ENCODE assay signal across 8 cellular contexts in the genomic region with DNA sequence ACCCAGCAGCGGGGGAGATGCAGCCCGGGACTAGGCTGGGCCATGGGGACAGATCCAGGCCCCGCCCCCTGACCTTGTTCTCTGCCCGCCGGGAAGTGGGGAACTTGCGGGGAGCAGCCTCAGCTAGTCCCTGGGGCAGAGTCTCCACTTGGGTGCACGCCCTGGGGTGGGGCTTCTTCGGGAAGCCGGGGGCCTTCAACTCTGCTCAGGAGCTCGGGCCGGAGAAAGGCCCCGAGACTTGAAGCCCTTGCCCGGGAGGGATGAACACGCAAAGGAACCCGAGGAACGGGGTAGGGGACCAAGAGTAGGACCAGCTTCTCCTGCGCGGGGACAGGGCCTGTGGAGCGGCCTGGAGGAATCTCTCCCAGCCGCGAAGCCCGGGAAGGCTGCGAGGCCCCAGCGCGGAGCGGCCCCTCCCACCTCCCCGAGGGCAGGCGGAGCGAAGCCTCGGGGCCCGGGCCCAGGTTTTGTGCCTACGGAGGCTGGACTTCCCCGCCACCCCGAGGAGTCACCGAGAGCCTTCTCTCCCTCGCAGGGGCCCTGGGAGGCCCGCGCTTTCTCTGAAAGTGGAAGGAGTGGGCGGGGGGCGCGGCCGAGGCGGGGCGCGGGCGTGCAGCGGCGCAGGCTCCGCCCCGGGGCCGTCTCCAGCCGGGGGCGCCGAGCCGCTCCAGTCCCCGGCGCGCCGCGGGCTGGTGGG. TPM values are rescaled to one million over a fixed set of nuclear protein-coding genes. Genes with fewer than 3 reads are reported as not detected.
A peak's percentile ranks its signal among the peaks of the same experiment; 100 is the strongest.
DNase-seq lines count a peak whose midpoint lies in the region; ATAC-seq and TF ChIP-seq lines count a peak whose summit lies in the region.

A gene (plus strand): TSS at position 670 of the 697 bp plus-strand sequence. CDS start 54 bp downstream, outside the sequence.

- H3K27ac ChIP-seq in ACC112 (ENCODE audit: low read depth, low read length) (peak within 1 kb of the TSS; percentile 63), dorsolateral prefrontal cortex (peak within 1 kb of the TSS in 47 of 59 donors; percentile 5 to 82 (median 60))

- H3K79me2 ChIP-seq in ACC112 (ENCODE audit: control insufficient read depth, insufficient read depth, low read length, unreplicated experiment) = no peaks in the 10 kb centered on the region

- peak within 1 kb of the TSS; percentile 70 for H2AFZ ChIP-seq in ACC112 (ENCODE audit: low read length, unreplicated experiment)

- H3K36me3 Mint-ChIP-seq in memory B cell = peaks cover 2% of the 10 kb centered on the region

- ATAC-seq in GM18520 (IDR thresholded peaks at IDR 0.05; ENCODE audit: unreplicated experiment) = peak; percentile 52
- peak; percentile 65 for ATAC-seq in HG03045 (IDR thresholded peaks at IDR 0.05; ENCODE audit: unreplicated experiment)
- peak; percentile 78 for ATAC-seq in memory B cell (ENCODE audit: low read depth)

- H3K4me3 ChIP-seq in ACC112 (ENCODE audit: low read depth, low read length) = peak within 1 kb of the TSS; percentile 82
- H3K4me3 ChIP-seq in dorsolateral prefrontal cortex = peak within 1 kb of the TSS; percentile 55 to 85 (median 71)

- H3K9me3 Mint-ChIP-seq in memory B cell = no peaks in the 10 kb centered on the region

- peak in 1 of 56 donors; percentile 15 for TF ChIP-seq CTCF in dorsolateral prefrontal cortex (IDR thresholded peaks at IDR 0.05 in 54 of 56, conservative IDR thresholded peaks at IDR 0.05 in 2 of 56; ENCODE audit: low read depth in 1 of 56, partially characterized antibody in 56 of 56)

- no peaks in the 10 kb centered on the region for H3K36me3 ChIP-seq in ACC112 (ENCODE audit: insufficient read depth, low read length)

- H3K27me3 Mint-ChIP-seq in memory B cell = peaks cover 19% of the 10 kb centered on the region

- H3K4me1 ChIP-seq in ACC112 (ENCODE audit: control insufficient read depth, insufficient read depth, low read length, unreplicated experiment) = peaks cover 15% of the 10 kb centered on the region

- peaks cover 16% of the 10 kb centered on the region for H3K27me3 ChIP-seq in ACC112 (ENCODE audit: insufficient read depth, low read length)
- peaks cover 0 to 30% (median 0%) of the 10 kb centered on the region in 45 donors for H3K27me3 ChIP-seq in dorsolateral prefrontal cortex

- no peak within 1 kb of the TSS for H3K27ac Mint-ChIP-seq in memory B cell

- peak within 1 kb of the TSS; percentile 85 for H3K4me3 Mint-ChIP-seq in memory B cell

- intact Hi-C loops in dorsolateral prefrontal cortex (cut with DNase I) = no loop called here

- H3K4me1 Mint-ChIP-seq in memory B cell = peaks cover 8% of the 10 kb centered on the region

- DNase-seq in NCI-H345 treated with DMSO at 0.1 percent for 48 hours (lab: John Stamatoyannopoulos, UW; ENCODE audit: unreplicated experiment) (peak; percentile 30), dorsolateral prefrontal cortex (peak in 6 of 10 donors; percentile 44 to 77 (median 65)), memory B cell (ENCODE audit: low spot score in 2 of 2) (peak; percentile 53 to 74)
- peak; percentile 80 to 86 for DNase-seq in activated CD4-positive, alpha-beta T cell treated with anti-CD3 and anti-CD28 coated beads, Interleukin-2, amount 50 U/mL, for 24 hours (ENCODE audit: low read depth in 1 of 2, low spot score in 1 of 2)
- peak; percentile 81 for DNase-seq in stimulated activated CD8-positive, alpha-beta memory T cell treated with anti-CD3 and anti-CD28 coated beads, Interleukin-12 subunit alpha, Interleukin-12 subunit beta, amount 100 ng/mL, for 4 hours (ENCODE audit: low read depth)

RNA-seq across cellular contexts. Expression of the gene that starts here (rescaled TPM):
- total RNA-seq in dorsolateral prefrontal cortex = 100 to 1,000 TPM in 3 of 120 experiments, 10 to 100 TPM in 117; 10.7 to 128 (median 50.0) TPM

Comparison
In these comparisons a context has a peak if more than half of its experiments do, and no peak if none do; other contexts are left out.
1. Peak in every context shown above with its lines: DNase-seq, ATAC-seq, H3K4me3 ChIP-seq and H3K27ac ChIP-seq.
2. DNase-seq: peak in every context shown above with its lines; median percentile 83 in activated CD4-positive, alpha-beta T cell treated with anti-CD3 and anti-CD28 coated beads, Interleukin-2, amount 50 U/mL, for 24 hours; 81 in stimulated activated CD8-positive, alpha-beta memory T cell treated with anti-CD3 and anti-CD28 coated beads, Interleukin-12 subunit alpha, Interleukin-12 subunit beta, amount 100 ng/mL, for 4 hours; 65 in dorsolateral prefrontal cortex; 64 in memory B cell; 30 in NCI-H345 treated with DMSO at 0.1 percent for 48 hours.